ENCODE assay signal across 16 cellular contexts in the genomic region with DNA sequence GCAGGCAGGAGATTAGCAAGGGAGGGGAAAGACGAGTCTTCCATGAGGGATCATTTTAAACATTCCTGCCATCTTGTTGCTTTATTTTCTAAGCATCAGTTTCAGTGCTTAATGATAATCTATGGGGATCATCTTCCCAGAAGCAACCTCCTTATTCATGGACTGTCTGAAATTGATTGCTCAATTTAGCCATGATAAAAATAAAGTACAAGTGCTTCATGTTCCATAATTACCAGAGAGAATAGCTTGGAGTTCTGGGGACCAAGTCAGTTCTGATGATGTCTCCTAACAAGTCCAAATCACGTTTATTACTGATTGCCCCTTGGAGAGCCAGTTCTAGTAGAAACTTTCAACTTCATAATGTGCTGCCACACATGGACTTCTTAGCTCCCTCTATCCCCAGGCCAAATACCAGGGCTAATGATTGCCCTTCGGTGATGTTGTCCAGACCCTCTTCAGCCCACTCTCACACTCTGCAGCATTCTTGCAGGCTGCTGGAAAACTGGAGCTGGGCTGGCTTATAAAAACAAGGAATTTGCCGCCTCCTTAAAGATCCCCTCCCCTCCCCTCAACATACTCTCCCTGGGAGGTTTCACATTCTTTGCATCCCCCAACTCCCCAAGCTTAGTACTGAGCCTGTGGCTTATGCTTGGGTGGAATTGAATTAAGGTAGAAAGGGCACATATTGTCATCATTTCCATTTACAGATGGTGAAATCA.
"Had no signal": no experiment of that assay in that cellular context is flagged by ENCODE, and none has a peak within 500 bp of the region (broad histone marks: within the 10 kb centered on the region; RNA-seq: fewer than 3 reads in every experiment).

No MANE protein-coding gene starts in this region.

- H3K4me3 ChIP-seq: body of pancreas, colonic mucosa, esophagus squamous epithelium had no signal

- ATAC-seq: body of pancreas; left lobe of liver; natural killer cell; stimulated activated naive CD8-positive, alpha-beta T cell treated with anti-CD3 and anti-CD28 coated beads, Interleukin-15, Interleukin-2, amounts not matched to agents 100 U/mL and 50 U/mL, for 24 hours had no signal

- DNase-seq: activated CD4-positive, alpha-beta T cell treated with anti-CD3 and anti-CD28 coated beads, Interleukin-2, amount 10 ng/mL, durations not matched to agents 24 days and 14 days; activated CD4-positive, CD25-positive, alpha-beta regulatory T cell; activated gamma-delta T cell treated with Interleukin-2 at 50 U/mL for 16 hours; amniotic stem cell; body of pancreas; central memory CD4-positive, alpha-beta T cell; colonic mucosa; esophagus squamous epithelium; foreskin fibroblast; glutamatergic neuron; mammary epithelial cell; natural killer cell; stimulated activated naive CD8-positive, alpha-beta T cell treated with anti-CD3 and anti-CD28 coated beads, Interleukin-15, Interleukin-2, amounts not matched to agents 100 U/mL and 50 U/mL, for 24 hours; T-helper 2 cell had no signal

- H3K27me3 Mint-ChIP-seq: activated CD4-positive, alpha-beta T cell treated with anti-CD3 and anti-CD28 coated beads, Interleukin-2, amount 10 ng/mL, durations not matched to agents 24 days and 14 days; activated naive CD8-positive, alpha-beta T cell had no signal

- H3K27ac ChIP-seq: body of pancreas, colonic mucosa had no signal

- H3K9me3 ChIP-seq: body of pancreas, colonic mucosa, esophagus squamous epithelium had no signal

- H3K36me3 ChIP-seq: colonic mucosa, esophagus squamous epithelium had no signal

- H3K4me1 Mint-ChIP-seq: activated CD4-positive, alpha-beta T cell treated with anti-CD3 and anti-CD28 coated beads, Interleukin-2, amount 10 ng/mL, durations not matched to agents 24 days and 14 days; natural killer cell had no signal

- H3K27me3 ChIP-seq: body of pancreas, colonic mucosa, esophagus squamous epithelium had no signal

- H3K27ac Mint-ChIP-seq: activated CD4-positive, alpha-beta T cell treated with anti-CD3 and anti-CD28 coated beads, Interleukin-2, amount 10 ng/mL, durations not matched to agents 24 days and 14 days; activated naive CD8-positive, alpha-beta T cell; natural killer cell had no signal

- H3K4me1 ChIP-seq: body of pancreas, colonic mucosa had no signal

- H3K36me3 Mint-ChIP-seq: activated naive CD8-positive, alpha-beta T cell; natural killer cell had no signal

- H3K4me3 Mint-ChIP-seq: activated CD4-positive, alpha-beta T cell treated with anti-CD3 and anti-CD28 coated beads, Interleukin-2, amount 10 ng/mL, durations not matched to agents 24 days and 14 days; activated naive CD8-positive, alpha-beta T cell; natural killer cell had no signal
